Comparison of ENCODE assay signal across 12 cellular contexts in the genomic region with DNA sequence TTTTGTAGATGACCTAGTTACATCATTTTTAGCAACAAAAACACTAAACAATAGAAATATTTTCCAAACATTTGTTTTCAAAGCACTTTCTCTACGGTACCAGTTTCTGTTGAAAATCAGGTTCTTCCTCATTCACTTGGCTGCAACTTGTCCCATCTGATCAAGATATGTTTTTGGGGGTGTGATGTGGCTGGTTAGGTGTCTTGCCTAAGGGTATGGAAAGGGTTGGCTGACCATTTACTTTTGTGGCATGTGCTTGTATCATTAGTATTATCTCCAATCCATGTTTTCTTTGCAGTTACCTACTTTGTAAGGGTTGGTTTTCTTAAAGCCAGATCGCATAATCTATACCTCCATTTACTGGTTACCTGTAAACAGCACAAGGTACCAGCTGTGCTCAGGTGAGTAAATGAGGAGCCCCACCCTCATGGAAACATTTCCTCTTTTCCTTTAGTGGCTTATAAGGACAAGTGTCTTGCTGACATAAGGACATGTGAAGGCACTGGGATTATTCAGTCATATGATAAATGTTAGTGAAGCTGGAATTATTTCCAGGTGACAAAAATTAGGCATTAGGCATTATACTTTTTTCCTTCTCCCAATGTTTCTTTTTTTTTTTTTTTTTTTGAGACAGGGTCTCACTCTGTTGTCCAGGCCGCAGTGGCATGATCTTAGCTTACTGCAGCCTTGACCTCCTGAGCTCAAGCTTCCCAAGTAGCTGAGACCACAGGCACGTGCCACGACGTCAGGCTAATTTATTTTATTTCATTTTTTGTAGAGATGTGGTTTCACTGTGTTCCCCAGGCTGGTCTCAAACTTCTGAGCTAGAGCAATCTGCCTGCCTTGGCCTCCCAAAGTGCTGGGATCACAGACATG.
"Had no signal": no experiment of that assay in that cellular context is flagged by ENCODE, and none has a peak within 500 bp of the region (broad histone marks: within the 10 kb centered on the region; RNA-seq: fewer than 3 reads in every experiment).

No MANE protein-coding gene starts in this region.

- H3K9me3 ChIP-seq: colonic mucosa, gastrocnemius medialis, thoracic aorta had no signal

- ATAC-seq: activated naive CD4-positive, alpha-beta T cell treated with anti-CD3 and anti-CD28 coated beads, Interleukin-2, amount 50 U/mL, for 72 hours; esophagus mucosa; gastrocnemius medialis; left lobe of liver; stimulated activated naive B cell treated with anti-CD40 and anti-IgM and Interleukin-4, amounts not matched to agents 10 μg/mL and 1 μg/mL and 100 μg/mL, for 72 hours had no signal

- DNase-seq: activated gamma-delta T cell; amniotic stem cell; colonic mucosa; effector CD4-positive, alpha-beta T cell; gastrocnemius medialis; head of caudate nucleus; stimulated activated naive B cell treated with anti-CD40 and anti-IgM and Interleukin-4, amounts not matched to agents 10 μg/mL and 1 μg/mL and 100 μg/mL, for 72 hours had no signal

- H3K36me3 ChIP-seq: colonic mucosa, gastrocnemius medialis, thoracic aorta had no signal

- H3K27ac ChIP-seq: colonic mucosa, gastrocnemius medialis, thoracic aorta had no signal

- H3K4me3 ChIP-seq: colonic mucosa, gastrocnemius medialis, thoracic aorta had no signal

- H3K4me1 ChIP-seq: colonic mucosa had no signal

- FAIRE-seq: keratinocyte had no signal

- H3K27me3 ChIP-seq: colonic mucosa, gastrocnemius medialis had no signal
